ENCODE assay signal across 1 cellular context in genomic region chr2:206721216-206721920, GRCh38.
TF ChIP-seq lines count a peak whose summit lies in the region.

No MANE protein-coding gene starts in this region.

TF ChIP-seq in HepG2, 621 proteins besides CTCF, POLR2A, EP300 and RAD21:
- TF ChIP-seq NFRKB (IDR thresholded peaks at IDR 0.05): no peak
- no peak for TF ChIP-seq ZNF121 (CRISPR knock-in tag; IDR thresholded peaks at IDR 0.05)
- TF ChIP-seq KDM5B (CRISPR knock-in tag; IDR thresholded peaks at IDR 0.05; ENCODE audit: borderline replicate concordance): no peak
- no peak for TF ChIP-seq ZNF512 (CRISPR knock-in tag; IDR thresholded peaks at IDR 0.05)
- TF ChIP-seq ZFP37 (CRISPR knock-in tag; IDR thresholded peaks at IDR 0.05; ENCODE audit: borderline replicate concordance): no peak
- no peak for TF ChIP-seq ZBTB7B (CRISPR knock-in tag; IDR thresholded peaks at IDR 0.05)
- TF ChIP-seq ZNF335 (CRISPR knock-in tag; IDR thresholded peaks at IDR 0.05): no peak
- peak; percentile 30; the same call in 1 of the 2 replicates for TF ChIP-seq MAFF (IDR thresholded peaks at IDR 0.05; ENCODE audit: low read depth, low read length)
- 0 out of 4 replicates have a peak, but pooled peaks have one; percentile 27 to 44 for TF ChIP-seq MAFK (conservative IDR thresholded peaks at IDR 0.05 in 1 of 2, IDR thresholded peaks at IDR 0.05 in 1 of 2; ENCODE audit: low read length in 2 of 2)
- TF ChIP-seq CBX1 (IDR thresholded peaks at IDR 0.05; ENCODE audit: low read depth): no peak
- no peak for TF ChIP-seq MTF2 (CRISPR knock-in tag; IDR thresholded peaks at IDR 0.05; ENCODE audit: borderline replicate concordance)
- TF ChIP-seq ZSCAN31 (CRISPR knock-in tag; IDR thresholded peaks at IDR 0.05; ENCODE audit: low read depth): no peak
- no peak for TF ChIP-seq DR1 (CRISPR knock-in tag; IDR thresholded peaks at IDR 0.05)
- no peak for TF ChIP-seq ZNF646 (CRISPR knock-in tag; IDR thresholded peaks at IDR 0.05)
- TF ChIP-seq ZNF577 (CRISPR knock-in tag; IDR thresholded peaks at IDR 0.05; ENCODE audit: borderline replicate concordance, low read depth): no peak
- TF ChIP-seq ZNF547 (CRISPR knock-in tag; IDR thresholded peaks at IDR 0.05): no peak
- TF ChIP-seq, protein P1, sequence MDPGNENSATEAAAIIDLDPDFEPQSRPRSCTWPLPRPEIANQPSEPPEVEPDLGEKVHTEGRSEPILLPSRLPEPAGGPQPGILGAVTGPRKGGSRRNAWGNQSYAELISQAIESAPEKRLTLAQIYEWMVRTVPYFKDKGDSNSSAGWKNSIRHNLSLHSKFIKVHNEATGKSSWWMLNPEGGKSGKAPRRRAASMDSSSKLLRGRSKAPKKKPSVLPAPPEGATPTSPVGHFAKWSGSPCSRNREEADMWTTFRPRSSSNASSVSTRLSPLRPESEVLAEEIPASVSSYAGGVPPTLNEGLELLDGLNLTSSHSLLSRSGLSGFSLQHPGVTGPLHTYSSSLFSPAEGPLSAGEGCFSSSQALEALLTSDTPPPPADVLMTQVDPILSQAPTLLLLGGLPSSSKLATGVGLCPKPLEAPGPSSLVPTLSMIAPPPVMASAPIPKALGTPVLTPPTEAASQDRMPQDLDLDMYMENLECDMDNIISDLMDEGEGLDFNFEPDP (CRISPR knock-in tag; conservative IDR thresholded peaks at IDR 0.05): no peak
- TF ChIP-seq ZNF576 (CRISPR knock-in tag; IDR thresholded peaks at IDR 0.05): no peak
- TF ChIP-seq HNF4G (IDR thresholded peaks at IDR 0.05; ENCODE audit: borderline replicate concordance, low read depth, low read length): no peak
- TF ChIP-seq HNF4G (CRISPR knock-in tag; IDR thresholded peaks at IDR 0.05; ENCODE audit: borderline replicate concordance, low read depth): no peak
- TF ChIP-seq ZNF282 (IDR thresholded peaks at IDR 0.05; ENCODE audit: partially characterized antibody): no peak
- TF ChIP-seq ESRRA (CRISPR knock-in tag; IDR thresholded peaks at IDR 0.05; ENCODE audit: low read depth): no peak
- peak; percentile 69; the same call in 1 of the 2 replicates for TF ChIP-seq NFE2L2 (IDR thresholded peaks at IDR 0.05; ENCODE audit: low read length)
- no peak for TF ChIP-seq ZNF784 (CRISPR knock-in tag; IDR thresholded peaks at IDR 0.05; ENCODE audit: borderline replicate concordance)
TF ChIP-seq in HepG2: peak in this region for 3.
